ENCODE assay signal across 17 cellular contexts in genomic region chr6:35620706-35621105, GRCh38.
DNase-seq lines count a peak whose midpoint lies in the region; ATAC-seq lines count a peak whose summit lies in the region.
"Had no signal": no experiment of that assay in that cellular context is flagged by ENCODE, and none has a peak within 500 bp of the region (broad histone marks: within the 10 kb centered on the region; RNA-seq: fewer than 3 reads in every experiment).

No MANE protein-coding gene starts in this region.

- no peak overlapping the region for H3K9ac ChIP-seq in SK-N-MC (ENCODE audit: insufficient read length)

- H3K27me3 Mint-ChIP-seq in activated naive CD8-positive, alpha-beta T cell: no peaks in the 10 kb centered on the region
- no peaks in the 10 kb centered on the region for H3K27me3 Mint-ChIP-seq in activated naive CD8-positive, alpha-beta T cell treated with anti-CD3 and anti-CD28 coated beads, Interleukin-2, amount 50 U/mL, for 24 hours
- H3K27me3 Mint-ChIP-seq in naive thymus-derived CD4-positive, alpha-beta T cell: no peaks in the 10 kb centered on the region
- H3K27me3 Mint-ChIP-seq: IgD-negative memory B cell had no signal

- intact Hi-C loops in naive thymus-derived CD4-positive, alpha-beta T cell (cut with micrococcal nuclease): no loop called here

- H3K36me3 Mint-ChIP-seq in activated naive CD8-positive, alpha-beta T cell: peaks cover 10% of the 10 kb centered on the region
- H3K36me3 Mint-ChIP-seq in activated naive CD8-positive, alpha-beta T cell treated with anti-CD3 and anti-CD28 coated beads, Interleukin-2, amount 50 U/mL, for 24 hours (ENCODE audit: low read depth): peaks cover 22% of the 10 kb centered on the region
- H3K36me3 Mint-ChIP-seq in naive thymus-derived CD4-positive, alpha-beta T cell: peaks cover 4 to 47% (median 29%) of the 10 kb centered on the region in 5 donors

- H3K9me3 ChIP-seq in SK-N-MC (ENCODE audit: low read depth, low read length): no peaks in the 10 kb centered on the region
- H3K9me3 ChIP-seq in naive thymus-derived CD4-positive, alpha-beta T cell (ENCODE audit: control insufficient read depth in 2 of 3, low read length in 3 of 3): no peaks in the 10 kb centered on the region
- H3K9me3 ChIP-seq in thymus (ENCODE audit: control insufficient read depth): no peaks in the 10 kb centered on the region

- H3K36me3 ChIP-seq in SK-N-MC (ENCODE audit: insufficient read depth, low read length) (no peaks in the 10 kb centered on the region; the same call in 1 of the 2 replicates), thymus (ENCODE audit: control insufficient read depth, insufficient read depth) (peaks cover 57% of the 10 kb centered on the region)
- peaks cover 0 to 14% (median 0%) of the 10 kb centered on the region in 3 experiments for H3K36me3 ChIP-seq in naive thymus-derived CD4-positive, alpha-beta T cell (ENCODE audit: control insufficient read depth in 2 of 3, insufficient read depth in 3 of 3, low read length in 3 of 3)

- DNase-seq in activated naive CD8-positive, alpha-beta T cell treated with anti-CD3 and anti-CD28 coated beads, Interleukin-2, amount 50 U/mL, for 24 hours: no peak
- DNase-seq in SK-N-MC (ENCODE audit: low read depth, low spot score): no peak
- DNase-seq in naive thymus-derived CD4-positive, alpha-beta T cell: no peak
- DNase-seq in SIG-M5 treated with dmso at 0.1 percent for 504 hours (lab: John Stamatoyannopoulos, UW; ENCODE audit: unreplicated experiment): no peak
- no peak for DNase-seq in nucleus accumbens (lab: John Stamatoyannopoulos, UW)
- DNase-seq: C1 segment of cervical spinal cord, DMS79 treated with DMSO at 0.1 percent for 48 hours, H9, MM.1S, NCI-H1105 treated with DMSO at 0.1 percent for 48 hours, NCI-H1694, Right ventricle myocardium superior had no signal

- POLR2A ChIA-PET in naive thymus-derived CD4-positive, alpha-beta T cell (lab: Charles Lee): interaction anchor here (0.7 to 12.0 kb wide), 6 partner anchors 18 to 112 kb away, joined by 3 to 402 read pairs (median 8); no protein-coding TSS in a partner anchor

- H3K27ac ChIP-seq in SK-N-MC: peak overlapping the region; percentile 76
- H3K27ac ChIP-seq in naive thymus-derived CD4-positive, alpha-beta T cell (ENCODE audit: low read depth, low read length): no peak overlapping the region
- H3K27ac ChIP-seq in thymus (ENCODE audit: low read depth): peak overlapping the region; percentile 25

- peaks cover 66% of the 10 kb centered on the region for H3K4me1 Mint-ChIP-seq in activated naive CD8-positive, alpha-beta T cell (ENCODE audit: low read depth)
- peaks cover 35% of the 10 kb centered on the region for H3K4me1 Mint-ChIP-seq in activated naive CD8-positive, alpha-beta T cell treated with anti-CD3 and anti-CD28 coated beads, Interleukin-2, amount 50 U/mL, for 24 hours
- peaks cover 13 to 84% (median 70%) of the 10 kb centered on the region in 7 donors for H3K4me1 Mint-ChIP-seq in naive thymus-derived CD4-positive, alpha-beta T cell
- H3K4me1 Mint-ChIP-seq: H9 had no signal

- peak overlapping the region; percentile 66 for H3K27ac Mint-ChIP-seq in activated naive CD8-positive, alpha-beta T cell
- no peak overlapping the region for H3K27ac Mint-ChIP-seq in activated naive CD8-positive, alpha-beta T cell treated with anti-CD3 and anti-CD28 coated beads, Interleukin-2, amount 50 U/mL, for 24 hours
- H3K27ac Mint-ChIP-seq in naive thymus-derived CD4-positive, alpha-beta T cell: peak overlapping the region in 8 of 9 donors; percentile 48 to 95 (median 82)
- H3K27ac Mint-ChIP-seq: H9, IgD-negative memory B cell had no signal

- 98% methylated on average over 1 of the region's 1 CpG for WGBS in thymus

- no peaks in the 10 kb centered on the region for H3K9me3 Mint-ChIP-seq in activated naive CD8-positive, alpha-beta T cell (ENCODE audit: low read depth)
- H3K9me3 Mint-ChIP-seq in activated naive CD8-positive, alpha-beta T cell treated with anti-CD3 and anti-CD28 coated beads, Interleukin-2, amount 50 U/mL, for 24 hours: no peaks in the 10 kb centered on the region
- H3K9me3 Mint-ChIP-seq in naive thymus-derived CD4-positive, alpha-beta T cell: peaks cover 0 to 1% (median 0%) of the 10 kb centered on the region in 11 donors
- H3K9me3 Mint-ChIP-seq: H9, IgD-negative memory B cell had no signal

- H3K4me3 ChIP-seq in SK-N-MC (no peak overlapping the region), thymus (ENCODE audit: low read length) (no peak overlapping the region)
- no peak overlapping the region for H3K4me3 ChIP-seq in naive thymus-derived CD4-positive, alpha-beta T cell (ENCODE audit: low read length)

- H3K27me3 ChIP-seq in naive thymus-derived CD4-positive, alpha-beta T cell (ENCODE audit: control insufficient read depth in 2 of 2, insufficient read depth in 2 of 2, low read length in 2 of 2): no peaks in the 10 kb centered on the region
- no peaks in the 10 kb centered on the region for H3K27me3 ChIP-seq in thymus (ENCODE audit: control insufficient read depth, insufficient read depth)

- CTCF ChIA-PET in naive thymus-derived CD4-positive, alpha-beta T cell (lab: Charles Lee): interaction anchor here (0.7 to 12.0 kb wide), 7 partner anchors 18 to 115 kb away, joined by 3 to 364 read pairs (median 5); partner anchors contain the start of gene ARMC12

- H3K4me1 ChIP-seq in naive thymus-derived CD4-positive, alpha-beta T cell (ENCODE audit: control insufficient read depth in 2 of 2, insufficient read depth in 2 of 2, low read length in 2 of 2): peaks cover 5 to 54% of the 10 kb centered on the region in 2 donors
- no peaks in the 10 kb centered on the region for H3K4me1 ChIP-seq in thymus (ENCODE audit: control insufficient read depth, insufficient read depth, low read length)

- no peak overlapping the region for H3K4me3 Mint-ChIP-seq in activated naive CD8-positive, alpha-beta T cell
- H3K4me3 Mint-ChIP-seq in activated naive CD8-positive, alpha-beta T cell treated with anti-CD3 and anti-CD28 coated beads, Interleukin-2, amount 50 U/mL, for 24 hours: no peak overlapping the region
- H3K4me3 Mint-ChIP-seq in naive thymus-derived CD4-positive, alpha-beta T cell: peak overlapping the region in 6 of 10 donors; percentile 12 to 68 (median 30)
- H3K4me3 Mint-ChIP-seq: H9, IgD-negative memory B cell had no signal

- ATAC-seq in activated naive CD8-positive, alpha-beta T cell treated with anti-CD3 and anti-CD28 coated beads, Interleukin-2, amount 50 U/mL, for 24 hours: no peak
- ATAC-seq in naive thymus-derived CD4-positive, alpha-beta T cell: no peak
- ATAC-seq in HG02798 (IDR thresholded peaks at IDR 0.05; ENCODE audit: poor library complexity, unreplicated experiment): no peak
- ATAC-seq: SK-N-SH treated with all-trans-retinoic acid at 6 μM for 48 hours had no signal

Comparison
In these comparisons a context has a peak if more than half of its experiments do, and no peak if none do; other contexts are left out.
1. H3K4me3 Mint-ChIP-seq: peak in naive thymus-derived CD4-positive, alpha-beta T cell (6 of 10); none in activated naive CD8-positive, alpha-beta T cell (single experiment) and activated naive CD8-positive, alpha-beta T cell treated with anti-CD3 and anti-CD28 coated beads, Interleukin-2, amount 50 U/mL, for 24 hours (single experiment).